Comparison of ENCODE assay signal across 19 cellular contexts in the genomic region with DNA sequence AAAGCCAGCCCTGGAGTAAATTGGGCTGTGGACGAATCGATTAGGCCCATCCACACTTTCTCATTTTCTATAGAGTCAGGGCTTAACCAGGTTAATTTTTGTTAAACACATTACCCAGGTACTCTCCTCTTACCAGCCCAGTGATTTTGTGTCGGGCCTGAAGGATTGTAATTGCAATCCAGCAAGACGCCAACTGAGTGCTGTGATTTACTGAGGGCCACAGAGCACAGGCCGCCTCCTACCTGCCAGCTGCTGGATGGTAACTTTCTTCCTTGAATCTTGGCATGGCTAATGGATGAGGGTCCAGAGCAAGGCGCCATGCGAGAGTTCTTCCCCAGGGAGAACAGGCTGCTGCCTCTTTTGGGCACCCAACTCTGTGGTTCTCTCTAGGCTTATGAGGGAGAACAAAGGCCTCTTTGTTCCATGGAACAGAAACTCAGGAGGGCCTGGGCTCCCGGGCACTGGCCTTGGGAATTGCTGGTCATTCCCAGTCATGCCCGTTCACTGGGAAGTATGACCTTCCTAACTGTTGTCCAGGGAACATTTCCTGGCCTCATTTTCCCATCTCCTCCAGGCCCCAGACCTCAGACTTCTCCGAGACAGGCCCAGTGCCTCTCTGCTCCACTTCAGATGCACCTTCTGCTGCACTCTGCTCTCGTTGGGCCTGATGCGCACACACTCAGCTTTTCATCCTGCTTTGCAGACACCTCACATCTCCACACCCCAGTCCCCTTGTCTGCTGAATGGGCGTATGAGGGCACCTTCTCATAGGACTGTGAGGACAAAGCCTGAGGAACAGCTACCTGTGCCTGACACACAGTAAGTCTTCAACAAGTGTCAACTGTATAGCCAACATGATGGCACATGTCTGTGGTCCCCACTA. TPM values are rescaled to one million over a fixed set of nuclear protein-coding genes. Genes with fewer than 3 reads are reported as not detected.
DNase-seq lines count a peak whose midpoint lies in the region; ATAC-seq, FAIRE-seq and TF ChIP-seq lines count a peak whose summit lies in the region.
"Had no signal": no experiment of that assay in that cellular context is flagged by ENCODE, and none has a peak within 500 bp of the region (broad histone marks: within the 10 kb centered on the region; RNA-seq: fewer than 3 reads in every experiment).

No MANE protein-coding gene starts in this region.

- no peak for TF ChIP-seq CTCF in HEK293 (tag by site-specific recombination; IDR thresholded peaks at IDR 0.05)
- TF ChIP-seq CTCF in body of pancreas (IDR thresholded peaks at IDR 0.05) = no peak
- no peak for TF ChIP-seq CTCF in progenitor cell of endocrine pancreas (IDR thresholded peaks at IDR 0.05; ENCODE audit: unreplicated experiment)
- TF ChIP-seq CTCF in sigmoid colon (IDR thresholded peaks at IDR 0.05) = no peak

- peak in 1 of 4 donors; percentile 21 for DNase-seq in body of pancreas
- peak; percentile 90 for DNase-seq in medulla oblongata (ENCODE audit: extremely low spot score)
- no peak for DNase-seq in progenitor cell of endocrine pancreas (ENCODE audit: low spot score, unreplicated experiment)
- no peak for DNase-seq in GM19239 (ENCODE audit: insufficient read length, low spot score)
- DNase-seq in activated CD4-positive, alpha-beta T cell treated with anti-CD3 and anti-CD28 coated beads, Interleukin-2, amount 10 ng/mL, durations not matched to agents 24 days and 14 days = no peak
- DNase-seq in sigmoid colon = no peak
- DNase-seq in activated naive CD4-positive, alpha-beta T cell treated with anti-CD3 and anti-CD28 coated beads for 36 hours = no peak
- DNase-seq: activated CD4-positive, alpha-beta T cell treated with anti-CD3 and anti-CD28 coated beads, Interleukin-2, amount 50 U/mL, for 4 hours; activated effector memory CD4-positive, alpha-beta T cell treated with Interleukin-2 at 50 U/mL for 16 hours; activated naive CD8-positive, alpha-beta T cell treated with anti-CD3 and anti-CD28 coated beads, Interleukin-2, amount 50 U/mL, for 24 hours; CD4-positive, alpha-beta T cell; NCI-H446; NCI-H82; spleen; stimulated activated CD4-positive, alpha-beta T cell treated with anti-CD3 and anti-CD28 coated beads, Interleukin-4, amount 100 ng/mL, for 1 hour; T-helper 9 cell had no signal

- no peak overlapping the region for H3K4me3 ChIP-seq in HEK293 (ENCODE audit: low read depth, low read length)
- H3K4me3 ChIP-seq in body of pancreas = no peak overlapping the region
- H3K4me3 ChIP-seq in sigmoid colon = no peak overlapping the region
- H3K4me3 ChIP-seq: spleen had no signal

- H3K27ac Mint-ChIP-seq in progenitor cell of endocrine pancreas = peak overlapping the region; percentile 98
- H3K27ac Mint-ChIP-seq in activated CD4-positive, alpha-beta T cell treated with anti-CD3 and anti-CD28 coated beads, Interleukin-2, amount 10 ng/mL, durations not matched to agents 24 days and 14 days = no peak overlapping the region
- H3K27ac Mint-ChIP-seq in activated naive CD4-positive, alpha-beta T cell treated with anti-CD3 and anti-CD28 coated beads for 36 hours = no peak overlapping the region
- H3K27ac Mint-ChIP-seq: activated naive CD8-positive, alpha-beta T cell treated with anti-CD3 and anti-CD28 coated beads, Interleukin-2, amount 50 U/mL, for 24 hours; CD4-positive, alpha-beta T cell; stimulated activated memory B cell treated with anti-CD40 and anti-IgM and Interleukin-4, amounts not matched to agents 10 μg/mL and 1 μg/mL and 100 μg/mL, for 72 hours had no signal

- H3K4me1 Mint-ChIP-seq in progenitor cell of endocrine pancreas (ENCODE audit: low read depth) = peaks cover 36% of the 10 kb centered on the region
- no peaks in the 10 kb centered on the region for H3K4me1 Mint-ChIP-seq in activated CD4-positive, alpha-beta T cell treated with anti-CD3 and anti-CD28 coated beads, Interleukin-2, amount 10 ng/mL, durations not matched to agents 24 days and 14 days
- H3K4me1 Mint-ChIP-seq in activated naive CD4-positive, alpha-beta T cell treated with anti-CD3 and anti-CD28 coated beads for 36 hours (ENCODE audit: low read depth) = no peaks in the 10 kb centered on the region
- H3K4me1 Mint-ChIP-seq: activated naive CD8-positive, alpha-beta T cell treated with anti-CD3 and anti-CD28 coated beads, Interleukin-2, amount 50 U/mL, for 24 hours; stimulated activated memory B cell treated with anti-CD40 and anti-IgM and Interleukin-4, amounts not matched to agents 10 μg/mL and 1 μg/mL and 100 μg/mL, for 72 hours had no signal

- no peak overlapping the region for H3K4me3 Mint-ChIP-seq in progenitor cell of endocrine pancreas (ENCODE audit: low read depth)
- no peak overlapping the region for H3K4me3 Mint-ChIP-seq in activated CD4-positive, alpha-beta T cell treated with anti-CD3 and anti-CD28 coated beads, Interleukin-2, amount 10 ng/mL, durations not matched to agents 24 days and 14 days
- H3K4me3 Mint-ChIP-seq in activated naive CD4-positive, alpha-beta T cell treated with anti-CD3 and anti-CD28 coated beads for 36 hours = no peak overlapping the region
- H3K4me3 Mint-ChIP-seq: activated naive CD8-positive, alpha-beta T cell treated with anti-CD3 and anti-CD28 coated beads, Interleukin-2, amount 50 U/mL, for 24 hours; CD4-positive, alpha-beta T cell; stimulated activated memory B cell treated with anti-CD40 and anti-IgM and Interleukin-4, amounts not matched to agents 10 μg/mL and 1 μg/mL and 100 μg/mL, for 72 hours had no signal

- H3K27ac ChIP-seq in HEK293 (ENCODE audit: extremely low read depth, low read depth, low read length) (no peak overlapping the region), body of pancreas (peak overlapping the region in 2 of 4 donors; percentile 25 to 47), sigmoid colon (no peak overlapping the region)
- H3K27ac ChIP-seq: spleen had no signal

- TF ChIP-seq EP300 in sigmoid colon (IDR thresholded peaks at IDR 0.05) = no peak

- H3K27me3 ChIP-seq in body of pancreas (no peaks in the 10 kb centered on the region), sigmoid colon (no peaks in the 10 kb centered on the region)
- H3K27me3 ChIP-seq: spleen had no signal

- intact Hi-C loops in body of pancreas (cut with DNase I) = no loop called here
- intact Hi-C loops in activated CD4-positive, alpha-beta T cell treated with anti-CD3 and anti-CD28 coated beads, Interleukin-2, amount 10 ng/mL, durations not matched to agents 24 days and 14 days (cut with micrococcal nuclease) = no loop called here
- intact Hi-C loops in sigmoid colon (cut with DNase I) = no loop called here
- intact Hi-C loops in activated naive CD4-positive, alpha-beta T cell treated with anti-CD3 and anti-CD28 coated beads for 36 hours (cut with micrococcal nuclease) = no loop called here

- H3K9me3 Mint-ChIP-seq in progenitor cell of endocrine pancreas (ENCODE audit: low read depth) = peaks cover 17% of the 10 kb centered on the region
- H3K9me3 Mint-ChIP-seq in activated CD4-positive, alpha-beta T cell treated with anti-CD3 and anti-CD28 coated beads, Interleukin-2, amount 10 ng/mL, durations not matched to agents 24 days and 14 days = peaks cover 15% of the 10 kb centered on the region
- peaks cover 19% of the 10 kb centered on the region for H3K9me3 Mint-ChIP-seq in activated naive CD4-positive, alpha-beta T cell treated with anti-CD3 and anti-CD28 coated beads for 36 hours

- H3K4me1 ChIP-seq in HEK293 (ENCODE audit: control insufficient read depth, insufficient read depth, low read length) = no peaks in the 10 kb centered on the region
- H3K4me1 ChIP-seq in body of pancreas = no peaks in the 10 kb centered on the region
- no peaks in the 10 kb centered on the region for H3K4me1 ChIP-seq in sigmoid colon
- H3K4me1 ChIP-seq: spleen had no signal

- no peaks in the 10 kb centered on the region for H3K36me3 ChIP-seq in HEK293 (ENCODE audit: control insufficient read depth in 2 of 2, insufficient read depth in 1 of 2, low read length in 2 of 2)
- no peaks in the 10 kb centered on the region for H3K36me3 ChIP-seq in body of pancreas (replicated peaks in 1 of 2; ENCODE audit: insufficient read depth in 1 of 2, low read depth in 2 of 2)
- no peaks in the 10 kb centered on the region for H3K36me3 ChIP-seq in sigmoid colon
- H3K36me3 ChIP-seq: spleen had no signal

- H3K9me3 ChIP-seq in HEK293 (ENCODE audit: control insufficient read depth, insufficient read depth, low read depth, low read length) (no peaks in the 10 kb centered on the region), body of pancreas (no peaks in the 10 kb centered on the region), sigmoid colon (no peaks in the 10 kb centered on the region)

- ATAC-seq in body of pancreas = peak; percentile 53
- ATAC-seq: activated naive CD8-positive, alpha-beta T cell treated with anti-CD3 and anti-CD28 coated beads, Interleukin-2, amount 50 U/mL, for 24 hours; left lobe of liver; stimulated activated memory B cell treated with anti-CD40 and anti-IgM and Interleukin-4, amounts not matched to agents 10 μg/mL and 1 μg/mL and 100 μg/mL, for 72 hours had no signal

- WGBS in body of pancreas, 2 donors = 78 to 83% methylated on average over 11 to 13 of the region's 13 CpGs
- WGBS in sigmoid colon, 2 donors = 75 to 85% methylated on average over 13 of the region's 13 CpGs

- POLR2A ChIA-PET in HEK293 (lab: Yijun Ruan, JAX) = no interaction called here

- H3K27me3 Mint-ChIP-seq in progenitor cell of endocrine pancreas = no peaks in the 10 kb centered on the region
- H3K27me3 Mint-ChIP-seq in activated CD4-positive, alpha-beta T cell treated with anti-CD3 and anti-CD28 coated beads, Interleukin-2, amount 10 ng/mL, durations not matched to agents 24 days and 14 days = peaks cover 8% of the 10 kb centered on the region
- H3K27me3 Mint-ChIP-seq in activated naive CD4-positive, alpha-beta T cell treated with anti-CD3 and anti-CD28 coated beads for 36 hours (ENCODE audit: low read depth) = no peaks in the 10 kb centered on the region
- H3K27me3 Mint-ChIP-seq: activated naive CD8-positive, alpha-beta T cell treated with anti-CD3 and anti-CD28 coated beads, Interleukin-2, amount 50 U/mL, for 24 hours; CD4-positive, alpha-beta T cell had no signal

- FAIRE-seq in GM19239 (lab: Jason Lieb, UNC) = no peak

- CTCF ChIA-PET in HEK293 (lab: Yijun Ruan, JAX) = no interaction called here
- CTCF ChIA-PET in activated naive CD4-positive, alpha-beta T cell treated with anti-CD3 and anti-CD28 coated beads for 36 hours (lab: Charles Lee) = no interaction called here

- TF ChIP-seq POLR2A in body of pancreas (IDR thresholded peaks at IDR 0.05) (no peak), sigmoid colon (IDR thresholded peaks at IDR 0.05) (no peak)

- peaks cover 2% of the 10 kb centered on the region for H3K36me3 Mint-ChIP-seq in progenitor cell of endocrine pancreas (ENCODE audit: insufficient read depth)
- H3K36me3 Mint-ChIP-seq in activated CD4-positive, alpha-beta T cell treated with anti-CD3 and anti-CD28 coated beads, Interleukin-2, amount 10 ng/mL, durations not matched to agents 24 days and 14 days (ENCODE audit: low read depth) = peaks cover 2% of the 10 kb centered on the region
- peaks cover 2% of the 10 kb centered on the region for H3K36me3 Mint-ChIP-seq in activated naive CD4-positive, alpha-beta T cell treated with anti-CD3 and anti-CD28 coated beads for 36 hours (ENCODE audit: low read depth)

RNA-seq across cellular contexts. Expression of gene SYF2, which starts 57.3 kb away (rescaled TPM):
- 10 to 100 TPM; 25.7 to 48.5 TPM for total RNA-seq in body of pancreas
- 40.3 and 43.5 TPM in 2 replicates for total RNA-seq in progenitor cell of endocrine pancreas
- 36.9 and 40.7 TPM in 2 replicates for total RNA-seq in activated CD4-positive, alpha-beta T cell treated with anti-CD3 and anti-CD28 coated beads, Interleukin-2, amount 10 ng/mL, durations not matched to agents 24 days and 14 days
- total RNA-seq in sigmoid colon = 100 to 1,000 TPM in 1 of 4 donors, 10 to 100 TPM in 3; 58.2 to 100 (median 83.8) TPM
- 100 to 1,000 TPM in 2 of 3 donors, 10 to 100 TPM in 1; 67.0 to 138 (median 108) TPM for polyA plus RNA-seq in sigmoid colon
- 10 to 100 TPM; 39.7 to 46.8 TPM for total RNA-seq in activated naive CD4-positive, alpha-beta T cell treated with anti-CD3 and anti-CD28 coated beads for 36 hours
